Comparison of ENCODE assay signal across 1 cellular context in genomic region chr2:96685592-96686459, GRCh38.
TF ChIP-seq lines count a peak whose summit lies in the region.

No MANE protein-coding gene starts in this region.

TF ChIP-seq in HepG2, 621 proteins besides CTCF, POLR2A, EP300 and RAD21 (continued from another document and continues in another):
- TF ChIP-seq ZNF407 (CRISPR knock-in tag; IDR thresholded peaks at IDR 0.05; ENCODE audit: not compliant biosample characterization) (peak; percentile 7), ZNF773 (CRISPR knock-in tag; IDR thresholded peaks at IDR 0.05; ENCODE audit: borderline replicate concordance) (no peak), CREBL2 (CRISPR knock-in tag; IDR thresholded peaks at IDR 0.05; ENCODE audit: borderline replicate concordance) (peak; percentile 34; the same call in 1 of the 2 replicates), SNAPC5 (CRISPR knock-in tag; IDR thresholded peaks at IDR 0.05; ENCODE audit: borderline replicate concordance) (no peak), ZNF746 (CRISPR knock-in tag; IDR thresholded peaks at IDR 0.05) (no peak), U2AF2 (IDR thresholded peaks at IDR 0.05; ENCODE audit: low read depth, low read length) (no peak), DPF2 (CRISPR knock-in tag; IDR thresholded peaks at IDR 0.05; ENCODE audit: borderline replicate concordance, low read depth) (no peak), PRDM10 (CRISPR knock-in tag; IDR thresholded peaks at IDR 0.05; ENCODE audit: low read depth) (0 out of 2 replicates have a peak, but pooled peaks have one; percentile 37), SCMH1 (CRISPR knock-in tag; IDR thresholded peaks at IDR 0.05; ENCODE audit: borderline replicate concordance) (no peak), HNRNPUL1 (IDR thresholded peaks at IDR 0.05; ENCODE audit: low read depth, low read length) (no peak), CEBPG (CRISPR knock-in tag; IDR thresholded peaks at IDR 0.05) (no peak), ZNF441 (CRISPR knock-in tag; IDR thresholded peaks at IDR 0.05; ENCODE audit: borderline replicate concordance) (no peak; the same call in 1 of the 2 replicates), ZNF142 (CRISPR knock-in tag; IDR thresholded peaks at IDR 0.05) (no peak), ZKSCAN8 (CRISPR knock-in tag; IDR thresholded peaks at IDR 0.05; ENCODE audit: borderline replicate concordance) (no peak), HMG20A (CRISPR knock-in tag; IDR thresholded peaks at IDR 0.05; ENCODE audit: borderline replicate concordance) (no peak), EED (CRISPR knock-in tag; IDR thresholded peaks at IDR 0.05) (peak; percentile 18; the same call in 1 of the 2 replicates), ZNF609 (CRISPR knock-in tag; IDR thresholded peaks at IDR 0.05; ENCODE audit: borderline replicate concordance) (no peak), TIGD3 (CRISPR knock-in tag; IDR thresholded peaks at IDR 0.05; ENCODE audit: borderline replicate concordance) (no peak), KLF16 (CRISPR knock-in tag; IDR thresholded peaks at IDR 0.05) (peak in 1 of 2 experiments; percentile 41; a peak in 1 of 4 replicates), ZNF629 (CRISPR knock-in tag; conservative IDR thresholded peaks at IDR 0.05) (no peak), RXRB (CRISPR knock-in tag; IDR thresholded peaks at IDR 0.05; ENCODE audit: borderline replicate concordance) (peak; percentile 51; the same call in 1 of the 2 replicates), SRY (CRISPR knock-in tag; IDR thresholded peaks at IDR 0.05) (no peak; the same call in 1 of the 2 replicates), TRIM24 (CRISPR knock-in tag; IDR thresholded peaks at IDR 0.05) (no peak), NFIB (CRISPR knock-in tag; IDR thresholded peaks at IDR 0.05; ENCODE audit: borderline replicate concordance) (peak; percentile 99; the same call in 1 of the 2 replicates)
